In the genomic region with DNA sequence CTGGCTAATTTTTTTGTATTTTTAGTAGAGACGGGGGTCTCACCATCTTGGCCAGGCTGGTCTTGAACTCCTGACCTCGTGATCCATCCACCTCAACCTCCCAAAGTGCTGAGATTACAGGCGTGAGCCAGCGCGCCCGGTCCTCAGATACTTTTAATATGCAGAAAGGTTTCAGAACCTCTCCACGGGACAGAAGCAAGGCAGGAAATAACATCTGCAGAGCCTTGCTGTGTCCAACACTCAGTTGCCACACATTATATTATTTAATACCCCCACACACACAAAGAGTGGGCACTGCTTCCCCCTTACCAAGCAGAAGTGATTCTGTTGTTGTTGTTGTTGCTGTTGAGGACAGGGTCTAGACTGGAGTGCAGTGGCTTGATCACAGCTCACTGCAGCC, we compare ENCODE assay signal across 26 cellular contexts.
"Had no signal": no experiment of that assay in that cellular context is flagged by ENCODE, and none has a peak within 500 bp of the region (broad histone marks: within the 10 kb centered on the region; RNA-seq: fewer than 3 reads in every experiment).

No MANE protein-coding gene starts in this region.

- H3K4me1 Mint-ChIP-seq: activated CD4-positive, alpha-beta T cell treated with anti-CD3 and anti-CD28 coated beads for 36 hours; activated naive CD8-positive, alpha-beta T cell treated with anti-CD3 and anti-CD28 coated beads for 36 hours; natural killer cell had no signal

- H3K4me3 Mint-ChIP-seq: activated CD4-positive, alpha-beta T cell treated with anti-CD3 and anti-CD28 coated beads for 36 hours; activated naive CD8-positive, alpha-beta T cell treated with anti-CD3 and anti-CD28 coated beads for 36 hours; activated T-cell treated with anti-CD3 and anti-CD28 coated beads, Interleukin-2, amount 50 U/mL, for 4 hours; endodermal cell; natural killer cell; type B pancreatic cell had no signal

- H3K27ac Mint-ChIP-seq: activated CD4-positive, alpha-beta T cell treated with anti-CD3 and anti-CD28 coated beads for 36 hours; activated naive CD8-positive, alpha-beta T cell treated with anti-CD3 and anti-CD28 coated beads for 36 hours; activated T-helper 2 cell treated with anti-CD3 and anti-CD28 coated beads, Interferon-gamma antibody, Interleukin-2, Interleukin-4, amounts not matched to agents 10 μg/mL and 5 μg/mL and 100 μg/mL, durations not matched to agents 14 hours and 24 hours and 36 hours; endodermal cell; natural killer cell; progenitor cell of endocrine pancreas; type B pancreatic cell had no signal

- H3K27me3 Mint-ChIP-seq: type B pancreatic cell had no signal

- H3K9me3 ChIP-seq: thoracic aorta had no signal

- H3K36me3 Mint-ChIP-seq: natural killer cell, type B pancreatic cell had no signal

- H3K36me3 ChIP-seq: sigmoid colon, thoracic aorta, vagina had no signal

- H3K27ac ChIP-seq: coronary artery, sigmoid colon, thoracic aorta, vagina had no signal

- DNase-seq: activated CD4-positive, alpha-beta T cell treated with anti-CD3 and anti-CD28 coated beads for 36 hours; activated CD4-positive, alpha-beta T cell treated with anti-CD3 and anti-CD28 coated beads, Interleukin-2, amount 50 U/mL, for 4 hours; activated CD8-positive, alpha-beta memory T cell treated with anti-CD3 and anti-CD28 coated beads for 24 hours; activated CD8-positive, alpha-beta memory T cell treated with anti-CD3 and anti-CD28 coated beads, Interleukin-2, amount 50 U/mL, for 4 hours; activated naive CD4-positive, alpha-beta T cell; activated naive CD8-positive, alpha-beta T cell treated with anti-CD3 and anti-CD28 coated beads for 36 hours; activated T-cell treated with anti-CD3 and anti-CD28 coated beads, Interleukin-2, amount 50 U/mL, for 4 hours; cerebellar nuclear complex; endodermal cell; natural killer cell; retina; sigmoid colon; stimulated activated CD4-positive, alpha-beta T cell treated with anti-CD3 and anti-CD28 coated beads, Interleukin-2, amount 100 ng/mL, for 48 hours; stimulated activated CD8-positive, alpha-beta memory T cell treated with anti-CD3 and anti-CD28 coated beads, Interleukin-4, amount 100 ng/mL, for 48 hours; stimulated activated naive CD4-positive, alpha-beta T cell treated with Interleukin-2 at 50 U/mL for 16 hours had no signal

- H3K4me3 ChIP-seq: coronary artery, lung, sigmoid colon, smooth muscle cell, thoracic aorta, vagina had no signal

- FAIRE-seq: bronchial epithelial cell, keratinocyte, TTC549 had no signal

- H3K27me3 ChIP-seq: sigmoid colon, vagina had no signal

- H3K4me2 ChIP-seq: smooth muscle cell had no signal

- ATAC-seq: activated CD4-positive, alpha-beta T cell treated with anti-CD3 and anti-CD28 coated beads for 36 hours; activated T-cell treated with anti-CD3 and anti-CD28 coated beads, Interleukin-2, amount 50 U/mL, for 4 hours; natural killer cell had no signal
